In the genomic region with DNA sequence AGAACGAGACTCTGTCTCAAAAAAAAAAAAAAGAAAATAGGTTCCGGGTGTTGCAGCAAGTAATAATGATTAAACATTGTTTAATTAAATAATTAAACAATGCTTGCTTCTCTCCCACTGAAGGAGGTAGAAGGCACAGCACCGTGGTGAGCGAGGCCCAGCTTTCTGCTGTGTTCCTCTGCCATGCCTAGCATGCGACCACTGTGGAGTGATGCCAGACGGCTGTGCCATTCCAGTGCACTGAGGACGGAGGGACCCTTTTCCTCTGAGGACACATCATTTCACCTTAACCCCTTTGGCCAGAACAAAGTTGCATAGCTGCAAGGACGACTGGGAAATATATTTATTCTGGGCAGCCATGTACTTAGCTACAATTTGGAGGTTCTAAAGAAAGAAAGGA, we compare ENCODE assay signal across 22 cellular contexts.
"Had no signal": no experiment of that assay in that cellular context is flagged by ENCODE, and none has a peak within 500 bp of the region (broad histone marks: within the 10 kb centered on the region; RNA-seq: fewer than 3 reads in every experiment).

No MANE protein-coding gene starts in this region.

- H3K36me3 ChIP-seq: colonic mucosa, esophagus muscularis mucosa, gastrocnemius medialis, gastroesophageal sphincter, heart right ventricle had no signal

- ATAC-seq: effector memory CD8-positive, alpha-beta T cell; esophagus mucosa; foreskin keratinocyte; gastrocnemius medialis; gastroesophageal sphincter had no signal

- H3K27ac ChIP-seq: colonic mucosa, coronary artery, dorsolateral prefrontal cortex, epithelial cell of prostate, esophagus muscularis mucosa, esophagus squamous epithelium, foreskin keratinocyte, gastrocnemius medialis, gastroesophageal sphincter, heart right ventricle had no signal

- H3K4me1 ChIP-seq: colonic mucosa had no signal

- H3K27me3 ChIP-seq: colonic mucosa, dorsolateral prefrontal cortex, esophagus muscularis mucosa, esophagus squamous epithelium, foreskin keratinocyte, gastrocnemius medialis, gastroesophageal sphincter, heart right ventricle had no signal

- DNase-seq: colonic mucosa; cortex of kidney; dermis blood vessel endothelial cell; dorsolateral prefrontal cortex; effector CD4-positive, alpha-beta T cell; effector CD8-positive, alpha-beta T cell; effector memory CD4-positive, alpha-beta T cell; effector memory CD8-positive, alpha-beta T cell; endodermal cell; erythroblast; esophagus squamous epithelium; foreskin fibroblast; foreskin keratinocyte; foreskin melanocyte; gastrocnemius medialis; glutamatergic neuron; heart right ventricle had no signal

- H3K4me3 ChIP-seq: colonic mucosa, coronary artery, dorsolateral prefrontal cortex, esophagus muscularis mucosa, esophagus squamous epithelium, gastrocnemius medialis, gastroesophageal sphincter, heart right ventricle had no signal

- H3K9me3 ChIP-seq: colonic mucosa, esophagus muscularis mucosa, esophagus squamous epithelium, gastrocnemius medialis, gastroesophageal sphincter, heart right ventricle had no signal
